1 cellular context compared by ENCODE assay signal in genomic region chr4:76199664-76200211, GRCh38.
TF ChIP-seq lines count a peak whose summit lies in the region.

No MANE protein-coding gene starts in this region.

TF ChIP-seq in GM12878, 131 proteins besides CTCF, POLR2A, EP300 and RAD21 (continued from another document and continues in another):
- TF ChIP-seq USF1 (IDR thresholded peaks at IDR 0.05; ENCODE audit: borderline replicate concordance, extremely low read length, insufficient read depth, low read depth, low read length) (no peak), YBX1 (IDR thresholded peaks at IDR 0.05) (no peak), CEBPB (IDR thresholded peaks at IDR 0.05; ENCODE audit: borderline replicate concordance in 1 of 2, low read depth in 2 of 2, low read length in 2 of 2) (no peak), ZBTB33 (IDR thresholded peaks at IDR 0.05) (no peak), KDM1A (IDR thresholded peaks at IDR 0.05; ENCODE audit: borderline replicate concordance) (no peak), NFXL1 (IDR thresholded peaks at IDR 0.05; ENCODE audit: borderline replicate concordance) (no peak), NR2C2 (IDR thresholded peaks at IDR 0.05; ENCODE audit: borderline replicate concordance, control insufficient read depth, insufficient read length, low read depth) (no peak), GATAD2B (conservative IDR thresholded peaks at IDR 0.05; ENCODE audit: low read depth) (peak; percentile 89), ZBTB40 (IDR thresholded peaks at IDR 0.05; ENCODE audit: borderline replicate concordance) (no peak), IRF5 (IDR thresholded peaks at IDR 0.05; ENCODE audit: borderline replicate concordance) (no peak), NR2C1 (IDR thresholded peaks at IDR 0.05) (peak; percentile 21; the same call in 1 of the 2 replicates), SREBF1 (IDR thresholded peaks at IDR 0.05; ENCODE audit: low read length) (no peak), FOXM1 (IDR thresholded peaks at IDR 0.05; ENCODE audit: low read depth, low read length) (peak; percentile 94), GABPA (IDR thresholded peaks at IDR 0.05; ENCODE audit: low read depth) (peak; percentile 41; the same call in 1 of the 2 replicates), BMI1 (IDR thresholded peaks at IDR 0.05; ENCODE audit: borderline replicate concordance) (no peak), SMC3 (IDR thresholded peaks at IDR 0.05; ENCODE audit: borderline replicate concordance, low read length) (peak; percentile 42; the same call in 1 of the 2 replicates), ESRRA (IDR thresholded peaks at IDR 0.05; ENCODE audit: low read length) (no peak), CHD1 (IDR thresholded peaks at IDR 0.05; ENCODE audit: low read depth, low read length) (no peak), POU2F2 (IDR thresholded peaks at IDR 0.05; ENCODE audit: borderline replicate concordance, low read depth, low read length) (peak; percentile 98), SREBF2 (IDR thresholded peaks at IDR 0.05; ENCODE audit: low read length) (no peak), USF2 (IDR thresholded peaks at IDR 0.05; ENCODE audit: borderline replicate concordance, low read depth, low read length) (no peak), SMAD5 (IDR thresholded peaks at IDR 0.05; ENCODE audit: low read depth) (no peak), HDAC2 (IDR thresholded peaks at IDR 0.05) (no peak)
- TF ChIP-seq, protein P1, sequence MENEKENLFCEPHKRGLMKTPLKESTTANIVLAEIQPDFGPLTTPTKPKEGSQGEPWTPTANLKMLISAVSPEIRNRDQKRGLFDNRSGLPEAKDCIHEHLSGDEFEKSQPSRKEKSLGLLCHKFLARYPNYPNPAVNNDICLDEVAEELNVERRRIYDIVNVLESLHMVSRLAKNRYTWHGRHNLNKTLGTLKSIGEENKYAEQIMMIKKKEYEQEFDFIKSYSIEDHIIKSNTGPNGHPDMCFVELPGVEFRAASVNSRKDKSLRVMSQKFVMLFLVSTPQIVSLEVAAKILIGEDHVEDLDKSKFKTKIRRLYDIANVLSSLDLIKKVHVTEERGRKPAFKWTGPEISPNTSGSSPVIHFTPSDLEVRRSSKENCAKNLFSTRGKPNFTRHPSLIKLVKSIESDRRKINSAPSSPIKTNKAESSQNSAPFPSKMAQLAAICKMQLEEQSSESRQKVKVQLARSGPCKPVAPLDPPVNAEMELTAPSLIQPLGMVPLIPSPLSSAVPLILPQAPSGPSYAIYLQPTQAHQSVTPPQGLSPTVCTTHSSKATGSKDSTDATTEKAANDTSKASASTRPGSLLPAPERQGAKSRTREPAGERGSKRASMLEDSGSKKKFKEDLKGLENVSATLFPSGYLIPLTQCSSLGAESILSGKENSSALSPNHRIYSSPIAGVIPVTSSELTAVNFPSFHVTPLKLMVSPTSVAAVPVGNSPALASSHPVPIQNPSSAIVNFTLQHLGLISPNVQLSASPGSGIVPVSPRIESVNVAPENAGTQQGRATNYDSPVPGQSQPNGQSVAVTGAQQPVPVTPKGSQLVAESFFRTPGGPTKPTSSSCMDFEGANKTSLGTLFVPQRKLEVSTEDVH (IDR thresholded peaks at IDR 0.05; ENCODE audit: low read depth, partially characterized antibody): no peak
- TF ChIP-seq, protein P2, sequence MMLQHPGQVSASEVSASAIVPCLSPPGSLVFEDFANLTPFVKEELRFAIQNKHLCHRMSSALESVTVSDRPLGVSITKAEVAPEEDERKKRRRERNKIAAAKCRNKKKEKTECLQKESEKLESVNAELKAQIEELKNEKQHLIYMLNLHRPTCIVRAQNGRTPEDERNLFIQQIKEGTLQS (IDR thresholded peaks at IDR 0.05; ENCODE audit: borderline replicate concordance, extremely low read depth, low read depth, low read length): no peak
- TF ChIP-seq, protein P3, sequence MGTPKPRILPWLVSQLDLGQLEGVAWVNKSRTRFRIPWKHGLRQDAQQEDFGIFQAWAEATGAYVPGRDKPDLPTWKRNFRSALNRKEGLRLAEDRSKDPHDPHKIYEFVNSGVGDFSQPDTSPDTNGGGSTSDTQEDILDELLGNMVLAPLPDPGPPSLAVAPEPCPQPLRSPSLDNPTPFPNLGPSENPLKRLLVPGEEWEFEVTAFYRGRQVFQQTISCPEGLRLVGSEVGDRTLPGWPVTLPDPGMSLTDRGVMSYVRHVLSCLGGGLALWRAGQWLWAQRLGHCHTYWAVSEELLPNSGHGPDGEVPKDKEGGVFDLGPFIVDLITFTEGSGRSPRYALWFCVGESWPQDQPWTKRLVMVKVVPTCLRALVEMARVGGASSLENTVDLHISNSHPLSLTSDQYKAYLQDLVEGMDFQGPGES (IDR thresholded peaks at IDR 0.05): no peak
- TF ChIP-seq, protein P4, sequence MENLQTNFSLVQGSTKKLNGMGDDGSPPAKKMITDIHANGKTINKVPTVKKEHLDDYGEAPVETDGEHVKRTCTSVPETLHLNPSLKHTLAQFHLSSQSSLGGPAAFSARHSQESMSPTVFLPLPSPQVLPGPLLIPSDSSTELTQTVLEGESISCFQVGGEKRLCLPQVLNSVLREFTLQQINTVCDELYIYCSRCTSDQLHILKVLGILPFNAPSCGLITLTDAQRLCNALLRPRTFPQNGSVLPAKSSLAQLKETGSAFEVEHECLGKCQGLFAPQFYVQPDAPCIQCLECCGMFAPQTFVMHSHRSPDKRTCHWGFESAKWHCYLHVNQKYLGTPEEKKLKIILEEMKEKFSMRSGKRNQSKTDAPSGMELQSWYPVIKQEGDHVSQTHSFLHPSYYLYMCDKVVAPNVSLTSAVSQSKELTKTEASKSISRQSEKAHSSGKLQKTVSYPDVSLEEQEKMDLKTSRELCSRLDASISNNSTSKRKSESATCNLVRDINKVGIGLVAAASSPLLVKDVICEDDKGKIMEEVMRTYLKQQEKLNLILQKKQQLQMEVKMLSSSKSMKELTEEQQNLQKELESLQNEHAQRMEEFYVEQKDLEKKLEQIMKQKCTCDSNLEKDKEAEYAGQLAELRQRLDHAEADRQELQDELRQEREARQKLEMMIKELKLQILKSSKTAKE (IDR thresholded peaks at IDR 0.05; ENCODE audit: low read depth, poor library complexity, severe bottlenecking): peak; percentile 66
- TF ChIP-seq, protein P5, sequence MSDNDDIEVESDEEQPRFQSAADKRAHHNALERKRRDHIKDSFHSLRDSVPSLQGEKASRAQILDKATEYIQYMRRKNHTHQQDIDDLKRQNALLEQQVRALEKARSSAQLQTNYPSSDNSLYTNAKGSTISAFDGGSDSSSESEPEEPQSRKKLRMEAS (IDR thresholded peaks at IDR 0.05; ENCODE audit: low read depth, low read length): no peak
- TF ChIP-seq, protein P6, sequence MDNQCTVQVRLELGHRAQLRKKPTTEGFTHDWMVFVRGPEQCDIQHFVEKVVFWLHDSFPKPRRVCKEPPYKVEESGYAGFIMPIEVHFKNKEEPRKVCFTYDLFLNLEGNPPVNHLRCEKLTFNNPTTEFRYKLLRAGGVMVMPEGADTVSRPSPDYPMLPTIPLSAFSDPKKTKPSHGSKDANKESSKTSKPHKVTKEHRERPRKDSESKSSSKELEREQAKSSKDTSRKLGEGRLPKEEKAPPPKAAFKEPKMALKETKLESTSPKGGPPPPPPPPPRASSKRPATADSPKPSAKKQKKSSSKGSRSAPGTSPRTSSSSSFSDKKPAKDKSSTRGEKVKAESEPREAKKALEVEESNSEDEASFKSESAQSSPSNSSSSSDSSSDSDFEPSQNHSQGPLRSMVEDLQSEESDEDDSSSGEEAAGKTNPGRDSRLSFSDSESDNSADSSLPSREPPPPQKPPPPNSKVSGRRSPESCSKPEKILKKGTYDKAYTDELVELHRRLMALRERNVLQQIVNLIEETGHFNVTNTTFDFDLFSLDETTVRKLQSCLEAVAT (IDR thresholded peaks at IDR 0.05): 0 out of 2 replicates have a peak, but pooled peaks have one; percentile 22
- TF ChIP-seq, protein P7, sequence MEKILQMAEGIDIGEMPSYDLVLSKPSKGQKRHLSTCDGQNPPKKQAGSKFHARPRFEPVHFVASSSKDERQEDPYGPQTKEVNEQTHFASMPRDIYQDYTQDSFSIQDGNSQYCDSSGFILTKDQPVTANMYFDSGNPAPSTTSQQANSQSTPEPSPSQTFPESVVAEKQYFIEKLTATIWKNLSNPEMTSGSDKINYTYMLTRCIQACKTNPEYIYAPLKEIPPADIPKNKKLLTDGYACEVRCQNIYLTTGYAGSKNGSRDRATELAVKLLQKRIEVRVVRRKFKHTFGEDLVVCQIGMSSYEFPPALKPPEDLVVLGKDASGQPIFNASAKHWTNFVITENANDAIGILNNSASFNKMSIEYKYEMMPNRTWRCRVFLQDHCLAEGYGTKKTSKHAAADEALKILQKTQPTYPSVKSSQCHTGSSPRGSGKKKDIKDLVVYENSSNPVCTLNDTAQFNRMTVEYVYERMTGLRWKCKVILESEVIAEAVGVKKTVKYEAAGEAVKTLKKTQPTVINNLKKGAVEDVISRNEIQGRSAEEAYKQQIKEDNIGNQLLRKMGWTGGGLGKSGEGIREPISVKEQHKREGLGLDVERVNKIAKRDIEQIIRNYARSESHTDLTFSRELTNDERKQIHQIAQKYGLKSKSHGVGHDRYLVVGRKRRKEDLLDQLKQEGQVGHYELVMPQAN (conservative IDR thresholded peaks at IDR 0.05): no peak
